9 cellular contexts compared by ENCODE assay signal in the genomic region with DNA sequence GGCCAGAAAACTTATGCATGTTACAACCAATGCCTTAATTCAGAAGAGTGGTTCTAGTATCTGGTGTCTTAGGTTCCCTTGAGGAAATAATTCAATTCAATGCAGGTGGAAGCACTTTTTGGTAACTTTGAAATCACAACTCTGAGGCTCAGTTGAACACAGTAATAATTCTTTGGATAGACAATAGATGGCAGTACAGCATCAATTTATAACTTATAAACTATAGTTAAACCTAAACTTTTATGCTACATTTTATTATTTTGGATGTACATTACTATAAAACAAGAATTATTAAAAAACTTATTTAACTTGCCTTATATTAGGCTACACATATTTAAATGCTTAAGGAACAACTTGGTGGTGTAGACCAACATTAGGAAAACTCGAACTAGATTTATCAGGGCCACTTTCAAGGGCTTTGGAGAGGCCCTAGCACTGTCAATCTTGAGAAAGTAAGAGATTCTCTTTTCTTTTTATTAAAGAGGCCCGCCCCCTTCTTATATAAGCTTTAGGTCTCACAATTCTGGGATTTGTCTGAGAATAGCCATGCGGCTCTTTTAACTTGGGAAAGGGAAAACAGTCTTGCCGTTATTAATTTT.
DNase-seq lines count a peak whose midpoint lies in the region; ATAC-seq lines count a peak whose summit lies in the region.
"Had no signal": no experiment of that assay in that cellular context is flagged by ENCODE, and none has a peak within 500 bp of the region (broad histone marks: within the 10 kb centered on the region; RNA-seq: fewer than 3 reads in every experiment).

No MANE protein-coding gene starts in this region.

- no peaks in the 10 kb centered on the region for H3K79me2 ChIP-seq in Karpas-422 (ENCODE audit: low read length)

- H3K9me3 ChIP-seq in CD4-positive, alpha-beta memory T cell (ENCODE audit: control insufficient read depth in 1 of 2, low read length in 2 of 2) = no peaks in the 10 kb centered on the region
- no peaks in the 10 kb centered on the region for H3K9me3 ChIP-seq in Karpas-422 (ENCODE audit: low read length)

- CTCF ChIA-PET in CD4-positive, alpha-beta memory T cell (lab: Charles Lee; ENCODE audit: partially characterized antibody) = interaction anchor here (0.6 to 12.0 kb wide), 17 partner anchors 51 to 606 kb away, joined by 3 to 341 read pairs (median 5); a partner anchor contains a TSS

- no peak for ATAC-seq in memory B cell (ENCODE audit: low read depth)
- no peak for ATAC-seq in GM18909 (IDR thresholded peaks at IDR 0.05; ENCODE audit: poor library complexity, unreplicated experiment)
- ATAC-seq in GM18861 (IDR thresholded peaks at IDR 0.05; ENCODE audit: unreplicated experiment) = no peak
- ATAC-seq in HG03097 (IDR thresholded peaks at IDR 0.05; ENCODE audit: low FRiP score, unreplicated experiment) = no peak

- peaks cover 4 to 13% (median 11%) of the 10 kb centered on the region in 4 donors for H3K4me1 Mint-ChIP-seq in CD4-positive, alpha-beta memory T cell
- peaks cover 20% of the 10 kb centered on the region for H3K4me1 Mint-ChIP-seq in memory B cell

- H3K9ac ChIP-seq in Karpas-422 (ENCODE audit: low read length) = no peak overlapping the region

- H3K36me3 Mint-ChIP-seq in CD4-positive, alpha-beta memory T cell = no peaks in the 10 kb centered on the region
- H3K36me3 Mint-ChIP-seq in memory B cell = no peaks in the 10 kb centered on the region
- H3K36me3 Mint-ChIP-seq: IgD-negative memory B cell had no signal

- H3K27me3 ChIP-seq in CD4-positive, alpha-beta memory T cell (ENCODE audit: insufficient read depth, low read length) = no peaks in the 10 kb centered on the region
- no peaks in the 10 kb centered on the region for H3K27me3 ChIP-seq in Karpas-422 (ENCODE audit: low read length)

- peak overlapping the region; percentile 6 for H3K4me2 ChIP-seq in Karpas-422 (ENCODE audit: low read depth, low read length, poor library complexity, severe bottlenecking)

- no peaks in the 10 kb centered on the region for H3K9me3 Mint-ChIP-seq in CD4-positive, alpha-beta memory T cell
- H3K9me3 Mint-ChIP-seq in memory B cell = no peaks in the 10 kb centered on the region
- H3K9me3 Mint-ChIP-seq: IgD-negative memory B cell had no signal

- H3K27ac ChIP-seq in CD4-positive, alpha-beta memory T cell (ENCODE audit: low read depth, low read length) = no peak overlapping the region
- no peak overlapping the region for H3K27ac ChIP-seq in Karpas-422 (ENCODE audit: low read length)

- H3K4me3 Mint-ChIP-seq in CD4-positive, alpha-beta memory T cell = no peak overlapping the region
- no peak overlapping the region for H3K4me3 Mint-ChIP-seq in memory B cell
- H3K4me3 Mint-ChIP-seq: IgD-negative memory B cell had no signal

- peak overlapping the region; percentile 8; the same call in 1 of the 2 replicates for H2AFZ ChIP-seq in Karpas-422 (ENCODE audit: low read length)

- no peaks in the 10 kb centered on the region for H3K36me3 ChIP-seq in CD4-positive, alpha-beta memory T cell (ENCODE audit: insufficient read depth, low read length)
- no peaks in the 10 kb centered on the region for H3K36me3 ChIP-seq in Karpas-422 (ENCODE audit: insufficient read depth, low read length)

- H3K27ac Mint-ChIP-seq in CD4-positive, alpha-beta memory T cell = no peak overlapping the region
- H3K27ac Mint-ChIP-seq in memory B cell = peak overlapping the region; percentile 41

- H3K4me1 ChIP-seq in CD4-positive, alpha-beta memory T cell (ENCODE audit: insufficient read depth, low read length) = peaks cover 5% of the 10 kb centered on the region
- H3K4me1 ChIP-seq in Karpas-422 (ENCODE audit: low read length) = peaks cover 19% of the 10 kb centered on the region

- no peaks in the 10 kb centered on the region for H4K20me1 ChIP-seq in Karpas-422 (ENCODE audit: insufficient read depth, low read depth, low read length)

- intact Hi-C loops in CD4-positive, alpha-beta memory T cell (cut with micrococcal nuclease) = loop anchor here (1.0 to 10.0 kb wide), 5 partner anchors 74 to 668 kb away; a partner anchor contains a TSS

- H3K4me3 ChIP-seq in CD4-positive, alpha-beta memory T cell (ENCODE audit: low read length in 2 of 2) = no peak overlapping the region
- no peak overlapping the region for H3K4me3 ChIP-seq in Karpas-422 (ENCODE audit: low read length)

- H3K9me2 ChIP-seq in Karpas-422 (replicated peaks; ENCODE audit: insufficient read depth, low read length) = no peaks in the 10 kb centered on the region

- POLR2A ChIA-PET in CD4-positive, alpha-beta memory T cell (lab: Charles Lee; ENCODE audit: partially characterized antibody) = no interaction called here

- peak in 4 of 5 donors; percentile 29 to 46 (median 34) for DNase-seq in CD4-positive, alpha-beta memory T cell
- DNase-seq in Karpas-422 (peak; percentile 72), amniotic stem cell (lab: John Stamatoyannopoulos, UW) (peak; percentile 4), memory B cell (ENCODE audit: low spot score in 2 of 2) (no peak)
- DNase-seq in activated naive CD4-positive, alpha-beta T cell treated with Interleukin-2 at 50 U/mL for 16 hours = no peak

- H3K27me3 Mint-ChIP-seq in CD4-positive, alpha-beta memory T cell = peaks cover 4 to 13% of the 10 kb centered on the region in 2 donors
- H3K27me3 Mint-ChIP-seq in memory B cell = peaks cover 2% of the 10 kb centered on the region
- H3K27me3 Mint-ChIP-seq: IgD-negative memory B cell had no signal

Comparison
In these comparisons a context has a peak if more than half of its experiments do, and no peak if none do; other contexts are left out.
1. DNase-seq: peak in CD4-positive, alpha-beta memory T cell (4 of 5), Karpas-422 (single experiment) and amniotic stem cell (single experiment); none in memory B cell (0 of 2) and activated naive CD4-positive, alpha-beta T cell treated with Interleukin-2 at 50 U/mL for 16 hours (single experiment).